8 cellular contexts compared by ENCODE assay signal in genomic region chr1:26277719-26278118, GRCh38. TPM values are rescaled to one million over a fixed set of nuclear protein-coding genes. Genes with fewer than 3 reads are reported as not detected.
DNase-seq lines count a peak whose midpoint lies in the region; ATAC-seq and TF ChIP-seq lines count a peak whose summit lies in the region.
"Had no signal": no experiment of that assay in that cellular context is flagged by ENCODE, and none has a peak within 500 bp of the region (broad histone marks: within the 10 kb centered on the region; RNA-seq: fewer than 3 reads in every experiment).

No MANE protein-coding gene starts in this region.

- H3K27me3 Mint-ChIP-seq in HFFc6 (ENCODE audit: insufficient read depth): peaks cover 3% of the 10 kb centered on the region
- no peaks in the 10 kb centered on the region for H3K27me3 Mint-ChIP-seq in activated CD4-positive, alpha-beta memory T cell treated with anti-CD3 and anti-CD28 coated beads for 36 hours

- no peaks in the 10 kb centered on the region for H3K9me3 Mint-ChIP-seq in HFFc6
- no peaks in the 10 kb centered on the region for H3K9me3 Mint-ChIP-seq in activated CD4-positive, alpha-beta memory T cell treated with anti-CD3 and anti-CD28 coated beads for 36 hours
- H3K9me3 Mint-ChIP-seq in stimulated activated effector memory CD8-positive, alpha-beta T cell treated with anti-CD3 and anti-CD28 coated beads, Interleukin-12 subunit alpha, Interleukin-12 subunit beta, amount 100 ng/mL, for 72 hours: no peaks in the 10 kb centered on the region

- H3K27me3 ChIP-seq in foreskin keratinocyte: no peaks in the 10 kb centered on the region

- CTCF ChIA-PET in activated CD4-positive, alpha-beta memory T cell treated with anti-CD3 and anti-CD28 coated beads for 36 hours (lab: Charles Lee): interaction anchor here (1.0 to 22.4 kb wide), 7 partner anchors 11 to 154 kb away, joined by 3 to 886 read pairs (median 30); partner anchors contain the start of genes CD52, CEP85, DHDDS and UBXN11

- H3K36me3 Mint-ChIP-seq in HFFc6 (ENCODE audit: low read depth): peaks cover 38% of the 10 kb centered on the region
- peaks cover 53% of the 10 kb centered on the region for H3K36me3 Mint-ChIP-seq in activated CD4-positive, alpha-beta memory T cell treated with anti-CD3 and anti-CD28 coated beads for 36 hours
- H3K36me3 Mint-ChIP-seq in stimulated activated effector memory CD8-positive, alpha-beta T cell treated with anti-CD3 and anti-CD28 coated beads, Interleukin-12 subunit alpha, Interleukin-12 subunit beta, amount 100 ng/mL, for 72 hours: peaks cover 84% of the 10 kb centered on the region

- peak overlapping the region; percentile 98 for H3K27ac ChIP-seq in foreskin keratinocyte

- no peak for ATAC-seq in foreskin keratinocyte
- no peak for ATAC-seq in stimulated activated effector memory CD8-positive, alpha-beta T cell treated with anti-CD3 and anti-CD28 coated beads, Interleukin-12 subunit alpha, Interleukin-12 subunit beta, amount 100 ng/mL, for 72 hours
- no peak for ATAC-seq in GM19351 (IDR thresholded peaks at IDR 0.05; ENCODE audit: unreplicated experiment)
- ATAC-seq in GM21576 (IDR thresholded peaks at IDR 0.05; ENCODE audit: unreplicated experiment): no peak

- TF ChIP-seq CTCF in HFFc6 (IDR thresholded peaks at IDR 0.05) (no peak), foreskin keratinocyte (conservative IDR thresholded peaks at IDR 0.05) (no peak)

- POLR2A ChIA-PET in activated CD4-positive, alpha-beta memory T cell treated with anti-CD3 and anti-CD28 coated beads for 36 hours (lab: Charles Lee): interaction anchor here (1.5 to 5.1 kb wide), 3 partner anchors 11 to 43 kb away, joined by 3 to 40 read pairs (median 32); partner anchors contain the start of gene CD52

- H3K4me1 Mint-ChIP-seq in HFFc6 (ENCODE audit: low read depth): peaks cover 80% of the 10 kb centered on the region
- peaks cover 69% of the 10 kb centered on the region for H3K4me1 Mint-ChIP-seq in activated CD4-positive, alpha-beta memory T cell treated with anti-CD3 and anti-CD28 coated beads for 36 hours (ENCODE audit: low read depth)
- peaks cover 78% of the 10 kb centered on the region for H3K4me1 Mint-ChIP-seq in stimulated activated effector memory CD8-positive, alpha-beta T cell treated with anti-CD3 and anti-CD28 coated beads, Interleukin-12 subunit alpha, Interleukin-12 subunit beta, amount 100 ng/mL, for 72 hours

- peak overlapping the region; percentile 97 for H3K27ac Mint-ChIP-seq in HFFc6
- H3K27ac Mint-ChIP-seq in activated CD4-positive, alpha-beta memory T cell treated with anti-CD3 and anti-CD28 coated beads for 36 hours: peak overlapping the region; percentile 94
- H3K27ac Mint-ChIP-seq in stimulated activated effector memory CD8-positive, alpha-beta T cell treated with anti-CD3 and anti-CD28 coated beads, Interleukin-12 subunit alpha, Interleukin-12 subunit beta, amount 100 ng/mL, for 72 hours: peak overlapping the region; percentile 87

- DNase-seq in HFFc6 (no peak), foreskin keratinocyte (no peak), Ammon's horn (ENCODE audit: low spot score) (no peak)
- DNase-seq in activated CD4-positive, alpha-beta memory T cell treated with anti-CD3 and anti-CD28 coated beads for 36 hours: no peak
- no peak for DNase-seq in stimulated activated effector memory CD8-positive, alpha-beta T cell treated with anti-CD3 and anti-CD28 coated beads, Interleukin-12 subunit alpha, Interleukin-12 subunit beta, amount 100 ng/mL, for 72 hours (ENCODE audit: low spot score in 2 of 2)
- DNase-seq: NCI-H2029 treated with DMSO at 0.1 percent for 48 hours had no signal

- intact Hi-C loops in activated CD4-positive, alpha-beta memory T cell treated with anti-CD3 and anti-CD28 coated beads for 36 hours (cut with micrococcal nuclease): loop anchor here (2.0 to 5.0 kb wide), 3 partner anchors 85 to 165 kb away; partner anchors contain the start of gene PDIK1L

- H3K4me1 ChIP-seq in foreskin keratinocyte: peaks cover 42% of the 10 kb centered on the region

- no peak overlapping the region for H3K4me3 Mint-ChIP-seq in HFFc6
- H3K4me3 Mint-ChIP-seq in activated CD4-positive, alpha-beta memory T cell treated with anti-CD3 and anti-CD28 coated beads for 36 hours: no peak overlapping the region
- H3K4me3 Mint-ChIP-seq in stimulated activated effector memory CD8-positive, alpha-beta T cell treated with anti-CD3 and anti-CD28 coated beads, Interleukin-12 subunit alpha, Interleukin-12 subunit beta, amount 100 ng/mL, for 72 hours: peak overlapping the region; percentile 95

RNA-seq across cellular contexts. Expression of gene SH3BGRL3, which starts 2.2 kb away (rescaled TPM):
- 100 to 1,000 TPM; 731 to 914 (median 779) TPM for total RNA-seq in HFFc6 (2021; fragmentation: NEBNext Ultra II Directional; extraction: Animal tissue kit (Norgen Biotek cat#: 25700))
- 100 to 1,000 TPM; 305 to 320 TPM for total RNA-seq in activated CD4-positive, alpha-beta memory T cell treated with anti-CD3 and anti-CD28 coated beads for 36 hours
- total RNA-seq in foreskin keratinocyte: 194 and 196 TPM in 2 replicates
- polyA plus RNA-seq in foreskin keratinocyte: 543 and 549 TPM in 2 replicates

RNA-seq across cellular contexts. Expression of gene UBXN11, which starts 28.7 kb away (rescaled TPM):
- 10 to 100 TPM in 4 of 6 experiments, 1 to 10 TPM in 2; 9.5 to 11.9 (median 10.5) TPM for total RNA-seq in HFFc6 (2021; fragmentation: NEBNext Ultra II Directional; extraction: Animal tissue kit (Norgen Biotek cat#: 25700))
- 10 to 100 TPM; 24.5 to 26.1 TPM for total RNA-seq in activated CD4-positive, alpha-beta memory T cell treated with anti-CD3 and anti-CD28 coated beads for 36 hours
- total RNA-seq in foreskin keratinocyte: 5.6 and 9.9 TPM in 2 replicates
- 12.4 and 13.3 TPM in 2 replicates for polyA plus RNA-seq in foreskin keratinocyte

RNA-seq across cellular contexts. Expression of gene CD52, which starts 40.0 kb away (rescaled TPM):
- total RNA-seq in HFFc6 (2021; fragmentation: NEBNext Ultra II Directional; extraction: Animal tissue kit (Norgen Biotek cat#: 25700)): not detected
- total RNA-seq in activated CD4-positive, alpha-beta memory T cell treated with anti-CD3 and anti-CD28 coated beads for 36 hours: 100 to 1,000 TPM; 261 to 291 TPM
- total RNA-seq in foreskin keratinocyte: 0.25 TPM in 1 of 2 replicates, not detected in the other
- polyA plus RNA-seq in foreskin keratinocyte: 0.18 and 0.36 TPM in 2 replicates

RNA-seq across cellular contexts. Expression of gene CEP85, which starts 43.7 kb away (rescaled TPM):
- 1 to 10 TPM; 4.9 to 8.6 (median 8.4) TPM for total RNA-seq in HFFc6 (2021; fragmentation: NEBNext Ultra II Directional; extraction: Animal tissue kit (Norgen Biotek cat#: 25700))
- total RNA-seq in activated CD4-positive, alpha-beta memory T cell treated with anti-CD3 and anti-CD28 coated beads for 36 hours: 10 to 100 TPM; 30.3 to 32.6 TPM
- total RNA-seq in foreskin keratinocyte: 18.9 and 22.2 TPM in 2 replicates
- 9.7 and 12.0 TPM in 2 replicates for polyA plus RNA-seq in foreskin keratinocyte

Comparison
In these comparisons a context has a peak if more than half of its experiments do, and no peak if none do; other contexts are left out.
1. RNA of gene CD52, which starts 40.0 kb away (total RNA-seq): 261 to 291 TPM in activated CD4-positive, alpha-beta memory T cell treated with anti-CD3 and anti-CD28 coated beads for 36 hours; 0.25 TPM in foreskin keratinocyte and not detected in HFFc6; every median in the first group is over 100 times any median in the second.
2. Peak in every context shown above with its lines, with median percentiles within 50 percentile points of each other: H3K27ac Mint-ChIP-seq.